Comparison of ENCODE assay signal across 8 cellular contexts in genomic region chr13:106535552-106536243, GRCh38. TPM values are rescaled to one million over a fixed set of nuclear protein-coding genes. Genes with fewer than 3 reads are reported as not detected.
DNase-seq lines count a peak whose midpoint lies in the region; TF ChIP-seq lines count a peak whose summit lies in the region.

EFNB2 (minus strand) TSS chr13:106535662; CDS start chr13:106534964, 698 bp downstream.

- no peaks in the 10 kb centered on the region; the same call in 1 of the 2 replicates for H3K27me3 Mint-ChIP-seq in HFFc6 (ENCODE audit: insufficient read depth)

- peaks cover 3 to 21% (median 12%) of the 10 kb centered on the region in 4 donors for H3K4me1 ChIP-seq in transverse colon

- H3K4me1 Mint-ChIP-seq in HFFc6 (ENCODE audit: low read depth), result peaks cover 31% of the 10 kb centered on the region

- H3K36me3 Mint-ChIP-seq in HFFc6 (ENCODE audit: low read depth), result peaks cover 11% of the 10 kb centered on the region; the same call in 1 of the 2 replicates

- 0 to 1% (median 0%) methylated on average over 79 to 102 of the region's 102 CpGs for WGBS in adipose tissue, 3 donors
- WGBS in transverse colon (ENCODE audit: low coverage in 1 of 2), 2 donors, result 2% methylated on average over 22 of the region's 102 CpGs; no CpG with 5 or more reads in 1 of the 2 donors

- H3K27ac Mint-ChIP-seq in HFFc6, result peak within 1 kb of the TSS; percentile 75

- peaks cover 7% of the 10 kb centered on the region for H3K27me3 ChIP-seq in transverse colon

- H3K27ac ChIP-seq in adipose tissue (ENCODE audit: low read depth, low read length), result peak within 1 kb of the TSS; percentile 11
- H3K27ac ChIP-seq in transverse colon, result peak within 1 kb of the TSS; percentile 89 to 92 (median 91)

- no peaks in the 10 kb centered on the region for H3K36me3 ChIP-seq in transverse colon

- no peaks in the 10 kb centered on the region for H3K9me3 Mint-ChIP-seq in HFFc6

- H3K4me3 ChIP-seq in GM12865 (ENCODE audit: low read depth, low read length) (peak within 1 kb of the TSS; percentile 64), NB4 (ENCODE audit: low read depth, low read length) (no peak within 1 kb of the TSS), transverse colon (peak within 1 kb of the TSS; percentile 74 to 88 (median 82))

- intact Hi-C loops in cardiac septum (cut with DNase I) (loop anchor here (2.0 to 10.0 kb wide), 5 partner anchors 82 to 1963 kb away; no protein-coding TSS in a partner anchor), transverse colon (cut with DNase I; ENCODE audit: low total_unique reads) (no loop called here)

- TF ChIP-seq CTCF in GM12865 (IDR thresholded peaks at IDR 0.05; ENCODE audit: insufficient read depth, low read depth, low read length, missing control alignments) (peak; percentile 32), HFFc6 (IDR thresholded peaks at IDR 0.05) (no peak), NB4 (IDR thresholded peaks at IDR 0.05; ENCODE audit: low read depth, low read length) (no peak), transverse colon (IDR thresholded peaks at IDR 0.05) (peak in 1 of 5 experiments; percentile 7)

- DNase-seq in GM12865 (ENCODE audit: low read depth) (peak; percentile 95), HFFc6 (peak; percentile 76), NB4 (ENCODE audit: low read depth) (peak; percentile 65), SW480 (ENCODE audit: low spot score) (peak; percentile 93), cardiac septum (ENCODE audit: low spot score) (peak; percentile 92), pons (ENCODE audit: low spot score) (peak; percentile 94), transverse colon (peak; percentile 93)

- in situ Hi-C loops in transverse colon (cut with MboI; ENCODE audit: low pct_ligation_motif_present in 1 of 4, low pct_unique_long_range_greater_than_20kb in 1 of 4, low sequenced_read_pairs in 3 of 4), result loop anchor here in 2 of 4 donors (25.0 kb wide), 2 partner anchors 1948 to 1973 kb away; no protein-coding TSS in a partner anchor

- no peak for TF ChIP-seq EP300 in transverse colon (IDR thresholded peaks at IDR 0.05; ENCODE audit: low read depth)

- peak within 1 kb of the TSS; percentile 93 for H3K4me3 Mint-ChIP-seq in HFFc6

- TF ChIP-seq POLR2A in NB4 (IDR thresholded peaks at IDR 0.05; ENCODE audit: extremely low read depth, insufficient read length) (no peak), transverse colon (IDR thresholded peaks at IDR 0.05) (peak; percentile 62)

- H3K9me3 ChIP-seq in transverse colon, result no peaks in the 10 kb centered on the region

RNA-seq across cellular contexts. Expression of gene EFNB2, which starts in this region (rescaled TPM):
- total RNA-seq in HFFc6 (2021; fragmentation: NEBNext Ultra II Directional; extraction: Animal tissue kit (Norgen Biotek cat#: 25700)), result 10 to 100 TPM in 5 of 6 experiments, 1 to 10 TPM in 1; 8.1 to 32.5 (median 30.6) TPM
- 10 to 100 TPM in 2 of 3 donors, 1 to 10 TPM in 1; 3.9 to 18.3 (median 11.4) TPM for polyA plus RNA-seq in adipose tissue
- total RNA-seq in cardiac septum (17.8 TPM), transverse colon (10 to 100 TPM; 46.8 to 84.2 (median 77.6) TPM)
